1 cellular context compared by ENCODE assay signal in genomic region chr5:141914797-141915196, GRCh38.
TF ChIP-seq lines count a peak whose summit lies in the region.

No MANE protein-coding gene starts in this region.

TF ChIP-seq in WTC11, 78 proteins besides CTCF, POLR2A, EP300 and RAD21 (continued from another document):
- TF ChIP-seq ZBTB43 (CRISPR knock-in tag; IDR thresholded peaks at IDR 0.05) = no peak
- TF ChIP-seq CDX4 (CRISPR knock-in tag; IDR thresholded peaks at IDR 0.05; ENCODE audit: borderline replicate concordance) = no peak
